ENCODE assay signal across 15 cellular contexts in the genomic region with DNA sequence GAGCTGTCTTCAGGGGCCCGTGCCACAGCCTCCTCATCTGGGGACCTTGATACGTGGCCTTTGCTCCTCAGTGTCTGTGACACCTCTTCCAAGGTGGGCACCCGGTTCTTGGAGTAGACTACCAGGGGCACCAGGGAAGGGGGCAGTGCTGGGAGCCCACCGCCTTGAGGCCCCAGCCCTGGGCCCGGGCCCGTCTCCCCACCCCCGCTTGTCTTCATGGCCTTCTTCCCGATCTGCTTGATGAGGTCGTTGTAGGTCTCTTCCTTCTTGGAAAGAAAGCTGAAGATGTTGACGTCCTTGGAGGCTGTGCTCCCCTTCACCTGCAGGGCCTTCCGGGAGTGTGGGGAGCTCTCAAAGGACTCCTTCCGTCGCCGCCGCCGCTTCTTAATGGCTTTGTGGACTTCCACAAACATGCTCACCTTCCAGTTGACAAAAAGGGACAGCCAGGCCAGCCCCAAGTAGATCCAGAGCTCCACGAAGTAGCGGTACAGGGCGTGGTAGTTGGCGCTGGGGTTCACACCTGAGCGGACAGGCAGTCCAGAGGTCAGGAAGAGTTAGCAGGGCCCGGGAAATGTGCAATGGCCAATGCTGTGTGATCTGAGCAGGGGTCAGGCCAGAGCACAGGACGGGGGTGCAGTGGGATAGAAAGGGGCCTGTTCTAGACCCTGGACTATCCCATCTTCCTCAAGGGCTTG. TPM values are rescaled to one million over a fixed set of nuclear protein-coding genes. Genes with fewer than 3 reads are reported as not detected.
DNase-seq lines count a peak whose midpoint lies in the region; ATAC-seq and TF ChIP-seq lines count a peak whose summit lies in the region.
"Had no signal": no experiment of that assay in that cellular context is flagged by ENCODE, and none has a peak within 500 bp of the region (broad histone marks: within the 10 kb centered on the region; RNA-seq: fewer than 3 reads in every experiment).

No MANE protein-coding gene starts in this region.

- H3K9me3 ChIP-seq in WERI-Rb-1 (ENCODE audit: severe bottlenecking) (peaks cover 7% of the 10 kb centered on the region), right lobe of liver (no peaks in the 10 kb centered on the region), stomach (no peaks in the 10 kb centered on the region)

- H3K36me3 Mint-ChIP-seq in Calu3 (ENCODE audit: insufficient read depth, unreplicated experiment) (peaks cover 72% of the 10 kb centered on the region), progenitor cell of endocrine pancreas (ENCODE audit: insufficient read depth) (peaks cover 3% of the 10 kb centered on the region)
- H3K36me3 Mint-ChIP-seq: CD4-positive, CD25-positive, alpha-beta regulatory T cell had no signal

- DNase-seq in Calu3 = no peak
- no peak for DNase-seq in WERI-Rb-1
- DNase-seq in right lobe of liver = no peak
- DNase-seq in stomach = no peak
- no peak for DNase-seq in progenitor cell of endocrine pancreas (ENCODE audit: low spot score, unreplicated experiment)
- DNase-seq in DMS 273 (lab: John Stamatoyannopoulos, UW; ENCODE audit: unreplicated experiment) = no peak
- DNase-seq: ACHN; CD4-positive, CD25-positive, alpha-beta regulatory T cell; DND-41; GDM1 had no signal

- TF ChIP-seq EP300 in stomach (IDR thresholded peaks at IDR 0.05) = no peak

- ATAC-seq in right lobe of liver = peak; percentile 16 to 80 (median 40)
- ATAC-seq in GM19455 (IDR thresholded peaks at IDR 0.05; ENCODE audit: unreplicated experiment) = no peak
- ATAC-seq: HCT116 had no signal

- TF ChIP-seq CTCF in Calu3 (IDR thresholded peaks at IDR 0.05; ENCODE audit: unreplicated experiment) (no peak), WERI-Rb-1 (IDR thresholded peaks at IDR 0.05; ENCODE audit: low read depth, low read length) (no peak), right lobe of liver (IDR thresholded peaks at IDR 0.05) (no peak), stomach (IDR thresholded peaks at IDR 0.05) (no peak), progenitor cell of endocrine pancreas (IDR thresholded peaks at IDR 0.05; ENCODE audit: unreplicated experiment) (no peak)

- H3K36me3 ChIP-seq in WERI-Rb-1 (no peaks in the 10 kb centered on the region), right lobe of liver (peaks cover 0 to 41% (median 15%) of the 10 kb centered on the region in 4 donors), stomach (peaks cover 8 to 57% (median 36%) of the 10 kb centered on the region in 4 donors)
- H3K36me3 ChIP-seq: BLaER1 treated with 17β-estradiol and CSF1 and Interleukin-3, amounts not matched to agents 10 nM and 100 nM had no signal

- WGBS in right lobe of liver (ENCODE audit: insufficient coverage, low coverage, low lambda C conversion rate, missing lambda C conversion rate) = 96% methylated on average over 4 of the region's 23 CpGs
- 78 to 89% (median 86%) methylated on average over 16 to 23 of the region's 23 CpGs for WGBS in stomach, 5 donors

- no peak for TF ChIP-seq POLR2A in right lobe of liver (IDR thresholded peaks at IDR 0.05)
- TF ChIP-seq POLR2A in stomach (IDR thresholded peaks at IDR 0.05) = no peak

- H3K27me3 ChIP-seq in WERI-Rb-1 (ENCODE audit: insufficient read depth, low read depth, severe bottlenecking) (no peaks in the 10 kb centered on the region), right lobe of liver (no peaks in the 10 kb centered on the region), stomach (no peaks in the 10 kb centered on the region)

- H3K4me1 Mint-ChIP-seq in Calu3 (ENCODE audit: low read depth, unreplicated experiment) = peaks cover 49% of the 10 kb centered on the region
- H3K4me1 Mint-ChIP-seq in progenitor cell of endocrine pancreas (ENCODE audit: low read depth) = peaks cover 13% of the 10 kb centered on the region

- H3K4me3 ChIP-seq in WERI-Rb-1 (ENCODE audit: low read depth, low read length) = no peak overlapping the region
- H3K4me3 ChIP-seq in right lobe of liver = no peak overlapping the region
- H3K4me3 ChIP-seq in stomach = no peak overlapping the region
- H3K4me3 ChIP-seq: BLaER1 treated with 17β-estradiol and CSF1 and Interleukin-3, amounts not matched to agents 10 nM and 100 nM had no signal

- H3K4me3 Mint-ChIP-seq in Calu3 (ENCODE audit: low read depth, unreplicated experiment) (no peak overlapping the region), progenitor cell of endocrine pancreas (ENCODE audit: low read depth) (no peak overlapping the region)
- H3K4me3 Mint-ChIP-seq: CD4-positive, CD25-positive, alpha-beta regulatory T cell had no signal

- H3K9me3 Mint-ChIP-seq in Calu3 (ENCODE audit: low read depth, unreplicated experiment) (no peaks in the 10 kb centered on the region), progenitor cell of endocrine pancreas (ENCODE audit: low read depth) (peaks cover 2% of the 10 kb centered on the region)
- H3K9me3 Mint-ChIP-seq: CD4-positive, CD25-positive, alpha-beta regulatory T cell had no signal

- no TSS peak for BruUV-seq in Calu3 (replicated peaks; lab: Mats Ljungman, UMichigan)

- intact Hi-C loops in Calu3 (cut with micrococcal nuclease; ENCODE audit: unreplicated experiment) = no loop called here
- intact Hi-C loops in right lobe of liver (cut with DNase I) = no loop called here
- intact Hi-C loops in stomach (cut with DNase I; ENCODE audit: low total_unique reads) = no loop called here

- H3K4me1 ChIP-seq in right lobe of liver (peaks cover 0 to 8% (median 0%) of the 10 kb centered on the region in 4 donors), stomach (peaks cover 0 to 42% (median 34%) of the 10 kb centered on the region in 4 donors)

- CTCF ChIA-PET in Calu3 (lab: Charles Lee) = interaction anchor here (0.6 to 1.9 kb wide), 2 partner anchors 89 to 671 kb away, joined by 3 to 5 read pairs; no protein-coding TSS in a partner anchor

- H3K27ac Mint-ChIP-seq in Calu3 (ENCODE audit: unreplicated experiment) (peak overlapping the region; percentile 11), progenitor cell of endocrine pancreas (no peak overlapping the region)
- H3K27ac Mint-ChIP-seq: CD4-positive, CD25-positive, alpha-beta regulatory T cell had no signal

- H3K27me3 Mint-ChIP-seq in Calu3 (ENCODE audit: unreplicated experiment) = no peaks in the 10 kb centered on the region
- no peaks in the 10 kb centered on the region for H3K27me3 Mint-ChIP-seq in progenitor cell of endocrine pancreas
- H3K27me3 Mint-ChIP-seq: CD4-positive, CD25-positive, alpha-beta regulatory T cell had no signal

- H3K27ac ChIP-seq in WERI-Rb-1 (peak overlapping the region; percentile 97), right lobe of liver (no peak overlapping the region), stomach (peak overlapping the region in 3 of 5 donors; percentile 8 to 78 (median 52))
- H3K27ac ChIP-seq: BLaER1 treated with 17β-estradiol and CSF1 and Interleukin-3, amounts not matched to agents 10 nM and 100 nM; HL-60 had no signal

RNA-seq across cellular contexts. Expression of a gene that starts 37.9 kb away (rescaled TPM):
- 62.4 and 77.5 TPM in 2 replicates for total RNA-seq in Calu3 (2022)
- 10 to 100 TPM in 2 of 6 experiments, 1 to 10 TPM in 4; 3.2 to 54.3 (median 6.7) TPM for total RNA-seq in right lobe of liver
- total RNA-seq in stomach = 10 to 100 TPM in 4 of 5 donors, 1 to 10 TPM in 1; 6.7 to 30.7 (median 15.8) TPM
- 1 to 10 TPM; 4.9 to 6.0 (median 5.3) TPM for polyA plus RNA-seq in stomach
- 2.0 and 2.3 TPM in 2 replicates for total RNA-seq in progenitor cell of endocrine pancreas
- total RNA-seq: A172 had no signal

Comparison
In these comparisons a context has a peak if more than half of its experiments do, and no peak if none do; other contexts are left out.
1. H3K27ac ChIP-seq: peak in WERI-Rb-1 (single experiment) and stomach (3 of 5); none in right lobe of liver (0 of 3).